10 cellular contexts compared by ENCODE assay signal in the genomic region with DNA sequence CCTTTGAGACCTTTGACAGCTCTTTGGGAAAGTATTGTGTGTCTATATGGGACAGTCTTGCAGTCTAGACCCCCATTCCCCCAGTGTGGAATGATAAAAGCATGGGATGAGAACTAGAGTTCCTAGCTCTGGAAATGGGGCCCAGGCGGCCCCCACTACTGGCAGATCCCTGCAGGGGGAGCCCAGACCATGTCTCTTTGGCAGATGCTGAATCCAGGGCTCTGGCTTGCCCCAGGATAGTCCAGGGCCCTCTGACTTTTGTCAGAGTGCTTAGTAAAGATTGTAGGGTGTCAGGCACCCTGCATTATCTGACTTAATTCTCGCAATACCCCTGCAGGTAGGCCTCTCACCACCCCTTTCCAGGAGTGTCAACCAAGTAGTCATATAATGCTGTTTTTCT. TPM values are rescaled to one million over a fixed set of nuclear protein-coding genes. Genes with fewer than 3 reads are reported as not detected.
DNase-seq lines count a peak whose midpoint lies in the region; ATAC-seq and TF ChIP-seq lines count a peak whose summit lies in the region.
"Had no signal": no experiment of that assay in that cellular context is flagged by ENCODE, and none has a peak within 500 bp of the region (broad histone marks: within the 10 kb centered on the region; RNA-seq: fewer than 3 reads in every experiment).

No MANE protein-coding gene starts in this region.

- intact Hi-C loops in CD4-positive, alpha-beta T cell (cut with DNase I, micrococcal nuclease), result no loop called here
- intact Hi-C loops in mammary epithelial cell (cut with micrococcal nuclease), result no loop called here

- no peak overlapping the region for H4K91ac ChIP-seq in H9 (ENCODE audit: insufficient read length, low read depth, low read length)

- H4K8ac ChIP-seq in H9 (replicated peaks; ENCODE audit: insufficient read length, low read depth, low read length), result no peak overlapping the region

- H3K56ac ChIP-seq in H9 (ENCODE audit: insufficient read length, low read depth, low read length), result no peak overlapping the region

- H2BK20ac ChIP-seq in H9 (ENCODE audit: low read depth, low read length, poor library complexity, severe bottlenecking), result no peak overlapping the region

- H3K4ac ChIP-seq in H9 (ENCODE audit: low read depth, low read length), result no peak overlapping the region

- ATAC-seq in CD4-positive, alpha-beta T cell (ENCODE audit: poor library complexity), result peak; percentile 52
- ATAC-seq in HG03571 (IDR thresholded peaks at IDR 0.05; ENCODE audit: unreplicated experiment) (no peak), HG02798 (IDR thresholded peaks at IDR 0.05; ENCODE audit: poor library complexity, unreplicated experiment) (no peak), GM19397 (IDR thresholded peaks at IDR 0.05; ENCODE audit: unreplicated experiment) (no peak)

- H3K14ac ChIP-seq in H9 (ENCODE audit: insufficient read depth, low read length), result no peak overlapping the region

- H3K23ac ChIP-seq in H9 (ENCODE audit: insufficient read length, low read depth, low read length), result no peak overlapping the region

- POLR2A ChIA-PET in CD4-positive, alpha-beta T cell (lab: Charles Lee), result interaction anchor here (1.4 kb wide), 1 partner anchor 9 kb away, joined by 8 read pairs; a partner anchor contains a TSS
- POLR2A ChIA-PET in activated CD4-positive, alpha-beta memory T cell treated with anti-CD3 and anti-CD28 coated beads, Interleukin-2, amount 10 ng/mL, durations not matched to agents 7 days and 5 days (lab: Charles Lee), result no interaction called here

- no peak overlapping the region for H2BK15ac ChIP-seq in H9 (ENCODE audit: low read depth, low read length)

- no TSS peak for BruUV-seq in mammary epithelial cell (replicated peaks; lab: Mats Ljungman, UMichigan)

- CTCF ChIA-PET in CD4-positive, alpha-beta T cell (lab: Charles Lee), result interaction anchor here (1.6 kb wide), 1 partner anchor 9 kb away, joined by 3 read pairs; no protein-coding TSS in a partner anchor
- CTCF ChIA-PET in mammary epithelial cell (lab: Charles Lee; ENCODE audit: low non-redundant PET), result no interaction called here
- CTCF ChIA-PET in activated CD4-positive, alpha-beta memory T cell treated with anti-CD3 and anti-CD28 coated beads, Interleukin-2, amount 10 ng/mL, durations not matched to agents 7 days and 5 days (lab: Charles Lee), result interaction anchor here (0.6 to 1.6 kb wide), 4 partner anchors 8 to 87 kb away, joined by 3 to 7 read pairs (median 4); a partner anchor contains a TSS

- no peaks in the 10 kb centered on the region; the same call in 1 of the 2 replicates for H3K4me1 ChIP-seq in H9 (ENCODE audit: insufficient read depth, low read length)
- H3K4me1 ChIP-seq in mammary epithelial cell (ENCODE audit: insufficient read depth, low read length), result peaks cover 27% of the 10 kb centered on the region

- H3K4me3 Mint-ChIP-seq in CD4-positive, alpha-beta T cell, result no peak overlapping the region
- H3K4me3 Mint-ChIP-seq in H9, result no peak overlapping the region
- no peak overlapping the region for H3K4me3 Mint-ChIP-seq in neural crest cell
- H3K4me3 Mint-ChIP-seq in activated CD4-positive, alpha-beta memory T cell treated with anti-CD3 and anti-CD28 coated beads, Interleukin-2, amount 10 ng/mL, durations not matched to agents 7 days and 5 days, result no peak overlapping the region

- in situ Hi-C loops in mammary epithelial cell (cut with MboI; ENCODE audit: low sequenced_read_pairs in 2 of 2), result no loop called here

- no peaks in the 10 kb centered on the region for H3K9me3 ChIP-seq in CD4-positive, alpha-beta T cell (ENCODE audit: control insufficient read depth, low read length)
- H3K9me3 ChIP-seq in H9 (ENCODE audit: control insufficient read depth, low read depth, low read length) (no peaks in the 10 kb centered on the region), mammary epithelial cell (replicated peaks; ENCODE audit: insufficient read depth, low read length) (no peaks in the 10 kb centered on the region)
- H3K9me3 ChIP-seq: tibial artery had no signal

- dilution Hi-C loops in mammary epithelial cell (cut with HindIII; ENCODE audit: low sequenced_read_pairs), result no loop called here

- no peak overlapping the region for H3K27ac ChIP-seq in CD4-positive, alpha-beta T cell (ENCODE audit: low read depth, low read length)
- H3K27ac ChIP-seq in H9 (ENCODE audit: insufficient read length, low read depth, low read length) (no peak overlapping the region), mammary epithelial cell (ENCODE audit: insufficient read depth, low read depth, low read length) (no peak overlapping the region)

- H3K27me3 Mint-ChIP-seq in CD4-positive, alpha-beta T cell, result no peaks in the 10 kb centered on the region
- H3K27me3 Mint-ChIP-seq in H9 (ENCODE audit: low read depth) (no peaks in the 10 kb centered on the region), neural crest cell (ENCODE audit: low read depth) (no peaks in the 10 kb centered on the region)
- no peaks in the 10 kb centered on the region for H3K27me3 Mint-ChIP-seq in activated CD4-positive, alpha-beta memory T cell treated with anti-CD3 and anti-CD28 coated beads, Interleukin-2, amount 10 ng/mL, durations not matched to agents 7 days and 5 days

- no peak overlapping the region for H3K4me3 ChIP-seq in mammary epithelial cell (replicated peaks in 1 of 3; ENCODE audit: insufficient read depth in 1 of 3, low read depth in 2 of 3, low read length in 3 of 3)

- no CpG with 5 or more reads among the region's 2 CpGs for WGBS in H9 (ENCODE audit: extremely low coverage, insufficient read length, low lambda C conversion rate)
- WGBS in mammary epithelial cell (ENCODE audit: low coverage, missing lambda C conversion rate), result 70% methylated on average over 2 of the region's 2 CpGs

- no peak overlapping the region for H4K5ac ChIP-seq in H9 (ENCODE audit: insufficient read length, low read depth, low read length)

- no peak for TF ChIP-seq CTCF in CD4-positive, alpha-beta T cell (IDR thresholded peaks at IDR 0.05)
- peak; percentile 62 for TF ChIP-seq CTCF in H9 (conservative IDR thresholded peaks at IDR 0.05)
- peak; percentile 29 to 41 for TF ChIP-seq CTCF in mammary epithelial cell (conservative IDR thresholded peaks at IDR 0.05 in 1 of 2, IDR thresholded peaks at IDR 0.05 in 1 of 2; ENCODE audit: extremely low read depth in 1 of 2, insufficient read depth in 1 of 2, low read depth in 1 of 2, low read length in 2 of 2)
- peak; percentile 40 for TF ChIP-seq CTCF in neural crest cell (conservative IDR thresholded peaks at IDR 0.05)

- H3K4me2 ChIP-seq in H9 (ENCODE audit: insufficient read depth, insufficient read length, low read length) (no peak overlapping the region), mammary epithelial cell (ENCODE audit: insufficient read depth, low read depth, low read length) (no peak overlapping the region)

- peaks cover 18% of the 10 kb centered on the region for H3K36me3 ChIP-seq in mammary epithelial cell (ENCODE audit: insufficient read depth, low read length)

- peaks cover 32% of the 10 kb centered on the region; the same call in 1 of the 2 replicates for H3K79me2 ChIP-seq in H9 (ENCODE audit: insufficient read depth, low read length)
- peaks cover 97% of the 10 kb centered on the region for H3K79me2 ChIP-seq in mammary epithelial cell (ENCODE audit: insufficient read depth, low read length)

- peaks cover 80% of the 10 kb centered on the region for H3K36me3 Mint-ChIP-seq in CD4-positive, alpha-beta T cell (ENCODE audit: low read depth)
- H3K36me3 Mint-ChIP-seq in H9 (ENCODE audit: insufficient read depth in 1 of 3, low read depth in 3 of 3) (peaks cover 29 to 73% (median 57%) of the 10 kb centered on the region in 3 experiments), neural crest cell (ENCODE audit: low read depth) (peaks cover 12% of the 10 kb centered on the region)
- H3K36me3 Mint-ChIP-seq in activated CD4-positive, alpha-beta memory T cell treated with anti-CD3 and anti-CD28 coated beads, Interleukin-2, amount 10 ng/mL, durations not matched to agents 7 days and 5 days (ENCODE audit: low read depth), result peaks cover 69% of the 10 kb centered on the region

- H2BK5ac ChIP-seq in H9 (ENCODE audit: insufficient read length, low read length), result no peak overlapping the region

- no peaks in the 10 kb centered on the region for H3K9me3 Mint-ChIP-seq in CD4-positive, alpha-beta T cell
- H3K9me3 Mint-ChIP-seq in H9 (no peaks in the 10 kb centered on the region), neural crest cell (no peaks in the 10 kb centered on the region)
- no peaks in the 10 kb centered on the region for H3K9me3 Mint-ChIP-seq in activated CD4-positive, alpha-beta memory T cell treated with anti-CD3 and anti-CD28 coated beads, Interleukin-2, amount 10 ng/mL, durations not matched to agents 7 days and 5 days

- H2AFZ ChIP-seq in H9 (ENCODE audit: low read length) (no peak overlapping the region), mammary epithelial cell (ENCODE audit: low read depth, low read length) (no peak overlapping the region)

- no peaks in the 10 kb centered on the region for H3K27me3 ChIP-seq in CD4-positive, alpha-beta T cell (ENCODE audit: control insufficient read depth, insufficient read depth, low read length)
- H3K27me3 ChIP-seq in H9 (ENCODE audit: insufficient read depth, low read length), result no peaks in the 10 kb centered on the region
- H3K27me3 ChIP-seq in mammary epithelial cell (ENCODE audit: insufficient read depth, low read length), result no peaks in the 10 kb centered on the region
- H3K27me3 ChIP-seq: tibial artery had no signal

- H3K18ac ChIP-seq in H9 (ENCODE audit: insufficient read length, low read depth, low read length), result no peak overlapping the region

- peak overlapping the region; percentile 71 for H3K27ac Mint-ChIP-seq in CD4-positive, alpha-beta T cell
- peak overlapping the region in 1 of 3 experiments; percentile 34; a peak in 1 of 7 replicates for H3K27ac Mint-ChIP-seq in H9
- H3K27ac Mint-ChIP-seq in neural crest cell (ENCODE audit: unreplicated experiment), result no peak overlapping the region
- H3K27ac Mint-ChIP-seq in activated CD4-positive, alpha-beta memory T cell treated with anti-CD3 and anti-CD28 coated beads, Interleukin-2, amount 10 ng/mL, durations not matched to agents 7 days and 5 days, result no peak overlapping the region

- peaks cover 74% of the 10 kb centered on the region for H3K4me1 Mint-ChIP-seq in CD4-positive, alpha-beta T cell (ENCODE audit: low read depth)
- peaks cover 17 to 21% of the 10 kb centered on the region in 2 experiments for H3K4me1 Mint-ChIP-seq in H9
- peaks cover 37% of the 10 kb centered on the region for H3K4me1 Mint-ChIP-seq in neural crest cell
- peaks cover 46% of the 10 kb centered on the region for H3K4me1 Mint-ChIP-seq in activated CD4-positive, alpha-beta memory T cell treated with anti-CD3 and anti-CD28 coated beads, Interleukin-2, amount 10 ng/mL, durations not matched to agents 7 days and 5 days

- H2BK120ac ChIP-seq in H9 (ENCODE audit: low read depth, low read length, poor library complexity, severe bottlenecking), result no peak overlapping the region

- peaks cover 18% of the 10 kb centered on the region for H3K79me1 ChIP-seq in H9 (ENCODE audit: insufficient read depth, low read depth, low read length, poor library complexity, severe bottlenecking)

- H4K20me1 ChIP-seq in H9 (ENCODE audit: control insufficient read depth, insufficient read depth, insufficient read length), result no peaks in the 10 kb centered on the region
- peaks cover 3% of the 10 kb centered on the region for H4K20me1 ChIP-seq in mammary epithelial cell (ENCODE audit: insufficient read depth, low read length)

- no peaks in the 10 kb centered on the region for H3K23me2 ChIP-seq in H9 (ENCODE audit: insufficient read length, low read depth, low read length, poor library complexity, severe bottlenecking)

- H2BK12ac ChIP-seq in H9 (ENCODE audit: insufficient read length, low read depth, low read length), result no peak overlapping the region

- DNase-seq in CD4-positive, alpha-beta T cell, result no peak
- DNase-seq in H9, result peak; percentile 48
- no peak for DNase-seq in mammary epithelial cell
- DNase-seq in neural crest cell (ENCODE audit: low read depth, low spot score), result no peak
- no peak for DNase-seq in activated CD4-positive, alpha-beta memory T cell treated with anti-CD3 and anti-CD28 coated beads, Interleukin-2, amount 10 ng/mL, durations not matched to agents 7 days and 5 days
- DNase-seq: left colon, tibial artery had no signal

- H3K9ac ChIP-seq in H9 (ENCODE audit: extremely low read depth, insufficient read length, low read length), result no peak overlapping the region
- no peak overlapping the region for H3K9ac ChIP-seq in mammary epithelial cell (ENCODE audit: insufficient read depth, low read length)

- no peak overlapping the region for H2AK5ac ChIP-seq in H9 (ENCODE audit: insufficient read length, low read length)

- no peak overlapping the region for H3T11ph ChIP-seq in H9 (ENCODE audit: low read length)

RNA-seq across cellular contexts. Expression of a gene that starts 8.3 kb away (rescaled TPM):
- 100 to 1,000 TPM; 117 to 119 TPM for total RNA-seq in CD4-positive, alpha-beta T cell
- total RNA-seq in H9 (2021), result 89.8 and 92.5 TPM in 2 replicates
- total RNA-seq in mammary epithelial cell, result 100 to 1,000 TPM in 1 of 2 donors, 10 to 100 TPM in 1; 87.7 to 118 TPM
- 79.1 TPM for polyA plus RNA-seq in mammary epithelial cell
- polyA minus RNA-seq in mammary epithelial cell, result 150 TPM
- total RNA-seq in neural crest cell, result 104 and 109 TPM in 2 replicates
- total RNA-seq in activated CD4-positive, alpha-beta memory T cell treated with anti-CD3 and anti-CD28 coated beads, Interleukin-2, amount 10 ng/mL, durations not matched to agents 7 days and 5 days, result 100 to 1,000 TPM; 118 to 125 TPM

RNA-seq across cellular contexts. Expression of a gene that starts 33.5 kb away (rescaled TPM):
- total RNA-seq in CD4-positive, alpha-beta T cell, result 10 to 100 TPM; 10.8 to 11.6 TPM
- total RNA-seq in H9 (2021), result 65.0 and 66.2 TPM in 2 replicates
- total RNA-seq in mammary epithelial cell, result 10 to 100 TPM; 35.2 to 50.0 TPM
- polyA plus RNA-seq in mammary epithelial cell, result 37.6 TPM
- 20.3 TPM for polyA minus RNA-seq in mammary epithelial cell
- 93.3 and 99.3 TPM in 2 replicates for total RNA-seq in neural crest cell
- total RNA-seq in activated CD4-positive, alpha-beta memory T cell treated with anti-CD3 and anti-CD28 coated beads, Interleukin-2, amount 10 ng/mL, durations not matched to agents 7 days and 5 days, result 10 to 100 TPM; 22.8 to 22.9 TPM
